1 cellular context compared by ENCODE assay signal in the genomic region with DNA sequence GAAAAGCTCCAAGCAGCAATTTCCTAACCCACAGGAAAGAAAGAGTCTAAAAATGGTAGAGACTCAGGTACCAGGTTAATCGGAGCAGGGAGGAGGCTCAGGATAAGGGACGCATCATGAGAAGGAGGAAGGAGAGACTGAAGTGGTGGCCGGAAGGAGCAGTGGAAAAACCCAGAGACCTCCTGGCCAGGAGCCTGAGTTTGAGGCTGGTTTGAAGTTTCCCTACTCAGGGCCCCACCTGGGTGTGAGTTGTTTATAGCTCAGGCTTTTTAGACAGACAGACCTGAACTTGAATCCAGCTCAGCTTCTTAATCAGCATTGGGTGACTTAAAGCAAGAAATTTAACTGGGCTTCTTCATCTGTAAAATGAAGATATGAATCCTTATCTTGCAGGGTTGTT.
TF ChIP-seq lines count a peak whose summit lies in the region.

No MANE protein-coding gene starts in this region.

TF ChIP-seq in HepG2, 621 proteins besides CTCF, POLR2A, EP300 and RAD21:
- TF ChIP-seq HOXA5 (CRISPR knock-in tag; IDR thresholded peaks at IDR 0.05) (no peak), ZNF782 (CRISPR knock-in tag; IDR thresholded peaks at IDR 0.05; ENCODE audit: borderline replicate concordance) (no peak), ZNF816 (CRISPR knock-in tag; IDR thresholded peaks at IDR 0.05; ENCODE audit: borderline replicate concordance) (no peak), REL (CRISPR knock-in tag; conservative IDR thresholded peaks at IDR 0.05) (no peak), HCFC1 (IDR thresholded peaks at IDR 0.05; ENCODE audit: low read depth, low read length) (no peak), ZNF274 (CRISPR knock-in tag; IDR thresholded peaks at IDR 0.05) (no peak), ISX (CRISPR knock-in tag; conservative IDR thresholded peaks at IDR 0.05) (no peak), HOXA9 (CRISPR knock-in tag; IDR thresholded peaks at IDR 0.05; ENCODE audit: borderline replicate concordance) (no peak), HMGA1 (CRISPR knock-in tag; conservative IDR thresholded peaks at IDR 0.05) (no peak), ZFP36L2 (CRISPR knock-in tag; IDR thresholded peaks at IDR 0.05) (no peak), ZNF609 (CRISPR knock-in tag; IDR thresholded peaks at IDR 0.05; ENCODE audit: borderline replicate concordance) (no peak), ZFP1 (CRISPR knock-in tag; IDR thresholded peaks at IDR 0.05) (no peak), ZNF30 (CRISPR knock-in tag; IDR thresholded peaks at IDR 0.05) (no peak), ZNF260 (CRISPR knock-in tag; IDR thresholded peaks at IDR 0.05; ENCODE audit: borderline replicate concordance, low read depth) (no peak), ZNF660 (CRISPR knock-in tag; IDR thresholded peaks at IDR 0.05; ENCODE audit: borderline replicate concordance, low read depth) (no peak), ZNF710 (CRISPR knock-in tag; IDR thresholded peaks at IDR 0.05; ENCODE audit: borderline replicate concordance) (no peak)
- TF ChIP-seq, protein P1, sequence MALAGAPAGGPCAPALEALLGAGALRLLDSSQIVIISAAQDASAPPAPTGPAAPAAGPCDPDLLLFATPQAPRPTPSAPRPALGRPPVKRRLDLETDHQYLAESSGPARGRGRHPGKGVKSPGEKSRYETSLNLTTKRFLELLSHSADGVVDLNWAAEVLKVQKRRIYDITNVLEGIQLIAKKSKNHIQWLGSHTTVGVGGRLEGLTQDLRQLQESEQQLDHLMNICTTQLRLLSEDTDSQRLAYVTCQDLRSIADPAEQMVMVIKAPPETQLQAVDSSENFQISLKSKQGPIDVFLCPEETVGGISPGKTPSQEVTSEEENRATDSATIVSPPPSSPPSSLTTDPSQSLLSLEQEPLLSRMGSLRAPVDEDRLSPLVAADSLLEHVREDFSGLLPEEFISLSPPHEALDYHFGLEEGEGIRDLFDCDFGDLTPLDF (CRISPR knock-in tag; IDR thresholded peaks at IDR 0.05), result no peak
- TF ChIP-seq, protein P2, sequence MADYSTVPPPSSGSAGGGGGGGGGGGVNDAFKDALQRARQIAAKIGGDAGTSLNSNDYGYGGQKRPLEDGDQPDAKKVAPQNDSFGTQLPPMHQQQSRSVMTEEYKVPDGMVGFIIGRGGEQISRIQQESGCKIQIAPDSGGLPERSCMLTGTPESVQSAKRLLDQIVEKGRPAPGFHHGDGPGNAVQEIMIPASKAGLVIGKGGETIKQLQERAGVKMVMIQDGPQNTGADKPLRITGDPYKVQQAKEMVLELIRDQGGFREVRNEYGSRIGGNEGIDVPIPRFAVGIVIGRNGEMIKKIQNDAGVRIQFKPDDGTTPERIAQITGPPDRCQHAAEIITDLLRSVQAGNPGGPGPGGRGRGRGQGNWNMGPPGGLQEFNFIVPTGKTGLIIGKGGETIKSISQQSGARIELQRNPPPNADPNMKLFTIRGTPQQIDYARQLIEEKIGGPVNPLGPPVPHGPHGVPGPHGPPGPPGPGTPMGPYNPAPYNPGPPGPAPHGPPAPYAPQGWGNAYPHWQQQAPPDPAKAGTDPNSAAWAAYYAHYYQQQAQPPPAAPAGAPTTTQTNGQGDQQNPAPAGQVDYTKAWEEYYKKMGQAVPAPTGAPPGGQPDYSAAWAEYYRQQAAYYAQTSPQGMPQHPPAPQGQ (CRISPR knock-in tag; IDR thresholded peaks at IDR 0.05; ENCODE audit: borderline replicate concordance), result no peak
